Comparison of ENCODE assay signal across 8 cellular contexts in the genomic region with DNA sequence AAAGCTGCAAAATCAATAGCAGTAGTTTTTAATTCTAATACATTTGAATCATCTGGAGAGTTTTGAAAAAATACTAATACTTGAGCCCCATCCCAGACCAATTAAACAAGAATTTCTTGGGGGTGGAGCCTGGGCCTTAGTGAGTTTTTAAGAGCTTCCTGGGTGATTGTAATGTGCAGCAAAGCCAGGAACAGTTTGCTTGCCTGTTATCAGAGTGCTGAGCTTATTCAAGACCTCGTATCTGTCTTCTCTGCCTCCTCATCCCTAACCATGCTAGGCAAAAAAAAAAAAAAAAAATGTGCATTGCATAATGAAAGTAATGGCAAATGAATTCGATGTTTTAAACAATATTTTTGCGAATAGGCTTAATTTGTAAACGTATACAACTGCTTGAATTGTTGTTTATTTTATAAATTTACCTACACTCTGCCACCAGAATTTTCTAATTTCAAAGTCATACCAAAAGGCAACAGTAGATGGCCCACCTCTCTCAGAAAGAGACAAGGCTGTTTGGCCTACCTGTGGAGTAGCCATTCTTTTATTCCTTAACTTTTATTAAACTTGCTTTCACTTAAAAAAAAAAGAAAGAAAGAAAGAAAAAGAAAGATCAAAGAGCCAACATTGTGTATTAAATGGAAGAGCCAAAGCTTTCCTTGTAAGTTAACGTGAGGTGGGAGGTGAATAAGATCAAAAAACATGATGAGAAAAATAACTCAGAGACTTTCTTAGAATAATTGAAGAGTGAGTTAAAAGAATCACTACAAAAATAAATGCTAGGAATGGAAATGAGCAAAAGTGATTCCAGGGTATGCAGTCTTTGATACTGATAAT. TPM values are rescaled to one million over a fixed set of nuclear protein-coding genes. Genes with fewer than 3 reads are reported as not detected.
DNase-seq lines count a peak whose midpoint lies in the region; ATAC-seq, FAIRE-seq and TF ChIP-seq lines count a peak whose summit lies in the region.

No MANE protein-coding gene starts in this region.

- no peak overlapping the region for H2AFZ ChIP-seq in keratinocyte (ENCODE audit: control insufficient read depth, low read length)

- H3K9me1 ChIP-seq in keratinocyte (ENCODE audit: control insufficient read depth, extremely low read depth, insufficient read depth, low read length), result no peaks in the 10 kb centered on the region

- TF ChIP-seq POLR2A in vagina (IDR thresholded peaks at IDR 0.05), result no peak

- dilution Hi-C loops in keratinocyte (cut with MboI; ENCODE audit: extremely low pct_ligation_motif_present, low sequenced_read_pairs), result no loop called here

- FAIRE-seq in keratinocyte (lab: Jason Lieb, UNC), result no peak

- peak; percentile 63 for ATAC-seq in Right ventricle myocardium superior (ENCODE audit: poor library complexity)
- ATAC-seq in right cardiac atrium, result no peak

- no peaks in the 10 kb centered on the region for H4K20me1 ChIP-seq in keratinocyte (ENCODE audit: control insufficient read depth, extremely low read depth, insufficient read depth, low read length)

- H3K4me1 ChIP-seq in right cardiac atrium (ENCODE audit: control insufficient read depth, insufficient read depth, low read length) (no peaks in the 10 kb centered on the region), keratinocyte (ENCODE audit: control insufficient read depth, extremely low read depth, insufficient read depth, low read length) (peaks cover 7% of the 10 kb centered on the region), vagina (peaks cover 8% of the 10 kb centered on the region)

- H3K4me2 ChIP-seq in keratinocyte (ENCODE audit: control insufficient read depth, extremely low read depth, insufficient read depth, low read depth, low read length), result no peak overlapping the region

- WGBS in right cardiac atrium, result 38% methylated on average over 5 of the region's 5 CpGs

- H3K79me2 ChIP-seq in keratinocyte (ENCODE audit: control insufficient read depth, insufficient read depth, low read length), result no peaks in the 10 kb centered on the region

- H3K4me3 ChIP-seq in right cardiac atrium (ENCODE audit: low read length) (no peak overlapping the region), WERI-Rb-1 (ENCODE audit: low read depth, low read length) (no peak overlapping the region), keratinocyte (ENCODE audit: control insufficient read depth in 2 of 3, extremely low read depth in 1 of 3, insufficient read depth in 2 of 3, low read depth in 1 of 3, low read length in 3 of 3) (no peak overlapping the region), vagina (no peak overlapping the region)

- intact Hi-C loops in Right ventricle myocardium superior (cut with DNase I) (loop anchor here (10.0 kb wide), 1 partner anchor 280 kb away; no protein-coding TSS in a partner anchor), right cardiac atrium (cut with DNase I) (no loop called here), vagina (cut with DNase I) (no loop called here)

- H3K27me3 ChIP-seq in right cardiac atrium (ENCODE audit: control insufficient read depth, insufficient read depth), result no peaks in the 10 kb centered on the region
- no peaks in the 10 kb centered on the region for H3K27me3 ChIP-seq in WERI-Rb-1 (ENCODE audit: insufficient read depth, low read depth, severe bottlenecking)
- peaks cover 3% of the 10 kb centered on the region for H3K27me3 ChIP-seq in keratinocyte (ENCODE audit: control insufficient read depth, extremely low read depth, insufficient read depth, low read length)
- H3K27me3 ChIP-seq in vagina, result no peaks in the 10 kb centered on the region

- no peaks in the 10 kb centered on the region for H3K36me3 ChIP-seq in KOPT-K1 (ENCODE audit: insufficient read depth, low read length)
- H3K36me3 ChIP-seq in WERI-Rb-1, result no peaks in the 10 kb centered on the region
- no peaks in the 10 kb centered on the region for H3K36me3 ChIP-seq in keratinocyte (ENCODE audit: control insufficient read depth in 2 of 2, extremely low read depth in 1 of 2, insufficient read depth in 2 of 2, low read length in 2 of 2)
- no peaks in the 10 kb centered on the region for H3K36me3 ChIP-seq in vagina

- no peak overlapping the region for H3K27ac ChIP-seq in right cardiac atrium (ENCODE audit: low read length)
- peak overlapping the region; percentile 85 for H3K27ac ChIP-seq in KOPT-K1 (ENCODE audit: low read depth, low read length, poor library complexity, severe bottlenecking)
- H3K27ac ChIP-seq in WERI-Rb-1, result no peak overlapping the region
- H3K27ac ChIP-seq in keratinocyte (ENCODE audit: control insufficient read depth, insufficient read depth, low read length), result no peak overlapping the region
- H3K27ac ChIP-seq in vagina, result no peak overlapping the region

- H3K9ac ChIP-seq in keratinocyte (ENCODE audit: control insufficient read depth, extremely low read depth, insufficient read depth, low read length), result no peak overlapping the region

- H3K9me3 ChIP-seq in right cardiac atrium (ENCODE audit: control insufficient read depth, low read length) (no peaks in the 10 kb centered on the region), KOPT-K1 (ENCODE audit: insufficient read depth, low read length, poor library complexity, severe bottlenecking) (no peaks in the 10 kb centered on the region), WERI-Rb-1 (ENCODE audit: severe bottlenecking) (no peaks in the 10 kb centered on the region), keratinocyte (ENCODE audit: control insufficient read depth, low read depth, low read length) (no peaks in the 10 kb centered on the region), vagina (no peaks in the 10 kb centered on the region)

- peak; percentile 56 for TF ChIP-seq CTCF in WERI-Rb-1 (IDR thresholded peaks at IDR 0.05; ENCODE audit: low read depth, low read length)
- TF ChIP-seq CTCF in keratinocyte (optimal IDR thresholded peaks at IDR 0.05 in 1 of 3, IDR thresholded peaks at IDR 0.05 in 1 of 3, conservative IDR thresholded peaks at IDR 0.05 in 1 of 3; ENCODE audit: extremely low read depth in 1 of 3, insufficient read depth in 2 of 3, low read length in 3 of 3), result peak; percentile 37 to 61 (median 43)
- peak; percentile 17 to 36 (median 22) for TF ChIP-seq CTCF in vagina (IDR thresholded peaks at IDR 0.05)

- no peak for DNase-seq in Right ventricle myocardium superior
- DNase-seq in right cardiac atrium, result no peak
- no peak for DNase-seq in WERI-Rb-1
- DNase-seq in keratinocyte (ENCODE audit: low read depth, low spot score), result no peak
- DNase-seq in vagina (ENCODE audit: extremely low spot score in 2 of 2), result no peak
- no peak for DNase-seq in stimulated activated CD4-positive, alpha-beta T cell treated with anti-CD3 and anti-CD28 coated beads, Interleukin-12 subunit alpha, Interleukin-12 subunit beta, amount 100 ng/mL, for 4 hours
- no peak for DNase-seq in OCI-M2 (lab: John Stamatoyannopoulos, UW; ENCODE audit: unreplicated experiment)

RNA-seq across cellular contexts. Expression of gene MYB, which starts 36.2 kb away (rescaled TPM):
- total RNA-seq in Right ventricle myocardium superior (0.22 TPM), right cardiac atrium (under 1 TPM in 2 of 4 donors, not detected in 2; 0.12 to 0.14 TPM), vagina (2.5 TPM)
- polyA plus RNA-seq in right cardiac atrium (not detected), keratinocyte (0.04 to 0.06 TPM in 2 of 3 replicates, not detected in the other)
- not detected for polyA plus RNA-seq in keratinocyte (2011; ENCODE audit: low read depth)
- polyA plus RNA-seq in keratinocyte (2011; cell fraction: cytosol; rRNA removed), result not detected in 2 replicates
- polyA plus RNA-seq in keratinocyte (2011; cell fraction: nucleus; rRNA removed), result not detected in 2 replicates
- 0.07 and 0.11 TPM in 2 replicates for polyA plus RNA-seq in keratinocyte (2012; ENCODE audit: low replicate concordance)
- polyA minus RNA-seq in keratinocyte, result 0.29 TPM in 1 of 3 replicates, not detected in the others
- polyA minus RNA-seq in keratinocyte (2011; cell fraction: cytosol; rRNA and poly(A)+ RNA removed), result not detected
- not detected in 2 replicates for polyA minus RNA-seq in keratinocyte (2011; cell fraction: nucleus; rRNA and poly(A)+ RNA removed)
